29 cellular contexts compared by ENCODE assay signal in genomic region chr6:53767941-53768340, GRCh38.
"Had no signal": no experiment of that assay in that cellular context is flagged by ENCODE, and none has a peak within 500 bp of the region (broad histone marks: within the 10 kb centered on the region; RNA-seq: fewer than 3 reads in every experiment).

No MANE protein-coding gene starts in this region.

- H3K4me3 ChIP-seq: neural progenitor cell, ovary, psoas muscle, right lobe of liver, sigmoid colon, skin epidermis, smooth muscle cell, spleen, suprapubic skin, testis, tibial nerve, upper lobe of left lung, vagina had no signal

- H3K79me2 ChIP-seq: parathyroid adenoma had no signal

- H3K9me3 ChIP-seq: ovary, psoas muscle, right lobe of liver, sigmoid colon, spleen, suprapubic skin, testis, tibial nerve, upper lobe of left lung, vagina had no signal

- H3K9ac ChIP-seq: neural progenitor cell, parathyroid adenoma had no signal

- H3K27ac ChIP-seq: neural progenitor cell, ovary, parathyroid adenoma, psoas muscle, right lobe of liver, sigmoid colon, skin epidermis, spleen, suprapubic skin, testis, tibial nerve, upper lobe of left lung, vagina had no signal

- H3K4me2 ChIP-seq: neural progenitor cell, smooth muscle cell had no signal

- H3K36me3 ChIP-seq: neural progenitor cell, ovary, right lobe of liver, sigmoid colon, spleen, suprapubic skin, tibial nerve, upper lobe of left lung, vagina had no signal

- ATAC-seq: natural killer cell; psoas muscle; right cardiac atrium; right lobe of liver; stimulated activated memory B cell treated with anti-CD40 and anti-IgM and Interleukin-4, amounts not matched to agents 10 μg/mL and 1 μg/mL and 100 μg/mL, for 72 hours; stimulated activated naive CD8-positive, alpha-beta T cell treated with anti-CD3 and anti-CD28 coated beads, Interleukin-15, amount 100 ng/mL, for 72 hours; stimulated activated naive CD8-positive, alpha-beta T cell treated with anti-CD3 and anti-CD28 coated beads, Interleukin-15, Interleukin-2, amounts not matched to agents 100 U/mL and 50 U/mL, for 24 hours had no signal

- H3K4me1 ChIP-seq: neural progenitor cell, parathyroid adenoma, psoas muscle, right lobe of liver, sigmoid colon, spleen, testis, tibial nerve, upper lobe of left lung, vagina had no signal

- H2AFZ ChIP-seq: neural progenitor cell, parathyroid adenoma had no signal

- DNase-seq: natural killer cell; occipital lobe; ovary; posterior cingulate gyrus; psoas muscle; right cardiac atrium; right lobe of liver; sigmoid colon; spleen; stimulated activated CD4-positive, alpha-beta T cell treated with anti-CD3 and anti-CD28 coated beads, Interleukin-12 subunit alpha, Interleukin-12 subunit beta, amount 100 ng/mL, for 4 hours; stimulated activated CD4-positive, alpha-beta T cell treated with anti-CD3 and anti-CD28 coated beads, Interleukin-1b, Interleukin-23, amount 100 ng/mL, for 48 hours; stimulated activated CD4-positive, alpha-beta T cell treated with anti-CD3 and anti-CD28 coated beads, Interleukin-4, amount 100 ng/mL, for 1 hour; stimulated activated CD4-positive, alpha-beta T cell treated with anti-CD3 and anti-CD28 coated beads, Interleukin-4, amount 100 ng/mL, for 4 hours; stimulated activated CD8-positive, alpha-beta memory T cell treated with anti-CD3 and anti-CD28 coated beads, Interleukin-4, amount 100 ng/mL, for 48 hours; stimulated activated naive CD4-positive, alpha-beta T cell; stimulated activated naive CD8-positive, alpha-beta T cell treated with anti-CD3 and anti-CD28 coated beads, Interleukin-15, amount 100 ng/mL, for 72 hours; stimulated activated naive CD8-positive, alpha-beta T cell treated with anti-CD3 and anti-CD28 coated beads, Interleukin-15, Interleukin-2, amounts not matched to agents 100 U/mL and 50 U/mL, for 24 hours; substantia nigra; testis; trophoblast cell; upper lobe of left lung had no signal

- H3K27me3 ChIP-seq: neural progenitor cell, ovary, right lobe of liver, sigmoid colon, spleen, suprapubic skin, testis, tibial nerve, upper lobe of left lung, vagina had no signal
